ENCODE assay signal across 2 cellular contexts in the genomic region with DNA sequence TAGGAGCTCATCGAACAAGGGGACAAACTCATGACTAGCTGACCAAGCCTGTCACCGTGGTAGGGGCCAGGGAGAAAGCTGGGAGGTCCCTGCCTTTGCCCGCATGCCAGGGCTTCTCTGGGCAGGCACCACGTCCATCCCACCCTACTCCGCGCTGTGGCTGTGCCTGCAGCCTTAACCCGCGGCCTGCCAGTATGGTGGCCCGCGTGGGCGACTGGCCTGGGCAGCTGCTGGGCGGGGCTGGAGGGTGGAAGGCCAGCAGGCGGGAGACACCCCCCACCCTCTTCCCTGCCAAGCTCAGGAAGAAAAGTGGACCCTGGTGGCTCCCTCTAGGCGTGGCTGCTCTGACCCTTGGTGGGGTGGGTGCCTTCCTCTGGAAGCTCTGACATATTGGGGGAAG.
TF ChIP-seq lines count a peak whose summit lies in the region.

No MANE protein-coding gene starts in this region.

TF ChIP-seq in GM23338, 12 proteins besides CTCF, POLR2A, EP300 and RAD21:
- TF ChIP-seq CREB1 (CRISPR knock-in tag; IDR thresholded peaks at IDR 0.05; ENCODE audit: low read depth) (no peak), REST (IDR thresholded peaks at IDR 0.05; ENCODE audit: unreplicated experiment) (no peak), POLR2AphosphoS5 (IDR thresholded peaks at IDR 0.05; ENCODE audit: low read depth) (no peak), ZNF114 (CRISPR knock-in tag; IDR thresholded peaks at IDR 0.05) (no peak), ETS1 (IDR thresholded peaks at IDR 0.05) (no peak), STAT1 (IDR thresholded peaks at IDR 0.05; ENCODE audit: unreplicated experiment) (no peak), ZNF331 (CRISPR knock-in tag; IDR thresholded peaks at IDR 0.05; ENCODE audit: low read depth) (no peak)
- TF ChIP-seq, protein P1, sequence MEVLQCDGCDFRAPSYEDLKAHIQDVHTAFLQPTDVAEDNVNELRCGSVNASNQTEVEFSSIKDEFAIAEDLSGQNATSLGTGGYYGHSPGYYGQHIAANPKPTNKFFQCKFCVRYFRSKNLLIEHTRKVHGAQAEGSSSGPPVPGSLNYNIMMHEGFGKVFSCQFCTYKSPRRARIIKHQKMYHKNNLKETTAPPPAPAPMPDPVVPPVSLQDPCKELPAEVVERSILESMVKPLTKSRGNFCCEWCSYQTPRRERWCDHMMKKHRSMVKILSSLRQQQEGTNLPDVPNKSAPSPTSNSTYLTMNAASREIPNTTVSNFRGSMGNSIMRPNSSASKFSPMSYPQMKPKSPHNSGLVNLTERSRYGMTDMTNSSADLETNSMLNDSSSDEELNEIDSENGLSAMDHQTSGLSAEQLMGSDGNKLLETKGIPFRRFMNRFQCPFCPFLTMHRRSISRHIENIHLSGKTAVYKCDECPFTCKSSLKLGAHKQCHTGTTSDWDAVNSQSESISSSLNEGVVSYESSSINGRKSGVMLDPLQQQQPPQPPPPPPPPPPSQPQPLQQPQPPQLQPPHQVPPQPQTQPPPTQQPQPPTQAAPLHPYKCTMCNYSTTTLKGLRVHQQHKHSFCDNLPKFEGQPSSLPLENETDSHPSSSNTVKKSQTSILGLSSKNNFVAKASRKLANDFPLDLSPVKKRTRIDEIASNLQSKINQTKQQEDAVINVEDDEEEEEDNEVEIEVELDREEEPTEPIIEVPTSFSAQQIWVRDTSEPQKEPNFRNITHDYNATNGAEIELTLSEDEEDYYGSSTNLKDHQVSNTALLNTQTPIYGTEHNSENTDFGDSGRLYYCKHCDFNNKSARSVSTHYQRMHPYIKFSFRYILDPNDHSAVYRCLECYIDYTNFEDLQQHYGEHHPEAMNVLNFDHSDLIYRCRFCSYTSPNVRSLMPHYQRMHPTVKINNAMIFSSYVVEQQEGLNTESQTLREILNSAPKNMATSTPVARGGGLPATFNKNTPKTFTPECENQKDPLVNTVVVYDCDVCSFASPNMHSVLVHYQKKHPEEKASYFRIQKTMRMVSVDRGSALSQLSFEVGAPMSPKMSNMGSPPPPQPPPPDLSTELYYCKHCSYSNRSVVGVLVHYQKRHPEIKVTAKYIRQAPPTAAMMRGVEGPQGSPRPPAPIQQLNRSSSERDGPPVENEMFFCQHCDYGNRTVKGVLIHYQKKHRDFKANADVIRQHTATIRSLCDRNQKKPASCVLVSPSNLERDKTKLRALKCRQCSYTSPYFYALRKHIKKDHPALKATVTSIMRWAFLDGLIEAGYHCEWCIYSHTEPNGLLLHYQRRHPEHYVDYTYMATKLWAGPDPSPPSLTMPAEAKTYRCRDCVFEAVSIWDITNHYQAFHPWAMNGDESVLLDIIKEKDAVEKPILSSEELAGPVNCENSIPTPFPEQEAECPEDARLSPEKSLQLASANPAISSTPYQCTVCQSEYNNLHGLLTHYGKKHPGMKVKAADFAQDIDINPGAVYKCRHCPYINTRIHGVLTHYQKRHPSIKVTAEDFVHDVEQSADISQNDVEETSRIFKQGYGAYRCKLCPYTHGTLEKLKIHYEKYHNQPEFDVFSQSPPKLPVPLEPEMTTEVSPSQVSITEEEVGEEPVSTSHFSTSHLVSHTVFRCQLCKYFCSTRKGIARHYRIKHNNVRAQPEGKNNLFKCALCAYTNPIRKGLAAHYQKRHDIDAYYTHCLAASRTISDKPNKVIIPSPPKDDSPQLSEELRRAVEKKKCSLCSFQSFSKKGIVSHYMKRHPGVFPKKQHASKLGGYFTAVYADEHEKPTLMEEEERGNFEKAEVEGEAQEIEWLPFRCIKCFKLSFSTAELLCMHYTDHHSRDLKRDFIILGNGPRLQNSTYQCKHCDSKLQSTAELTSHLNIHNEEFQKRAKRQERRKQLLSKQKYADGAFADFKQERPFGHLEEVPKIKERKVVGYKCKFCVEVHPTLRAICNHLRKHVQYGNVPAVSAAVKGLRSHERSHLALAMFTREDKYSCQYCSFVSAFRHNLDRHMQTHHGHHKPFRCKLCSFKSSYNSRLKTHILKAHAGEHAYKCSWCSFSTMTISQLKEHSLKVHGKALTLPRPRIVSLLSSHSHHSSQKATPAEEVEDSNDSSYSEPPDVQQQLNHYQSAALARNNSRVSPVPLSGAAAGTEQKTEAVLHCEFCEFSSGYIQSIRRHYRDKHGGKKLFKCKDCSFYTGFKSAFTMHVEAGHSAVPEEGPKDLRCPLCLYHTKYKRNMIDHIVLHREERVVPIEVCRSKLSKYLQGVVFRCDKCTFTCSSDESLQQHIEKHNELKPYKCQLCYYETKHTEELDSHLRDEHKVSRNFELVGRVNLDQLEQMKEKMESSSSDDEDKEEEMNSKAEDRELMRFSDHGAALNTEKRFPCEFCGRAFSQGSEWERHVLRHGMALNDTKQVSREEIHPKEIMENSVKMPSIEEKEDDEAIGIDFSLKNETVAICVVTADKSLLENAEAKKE (CRISPR knock-in tag; IDR thresholded peaks at IDR 0.05), result no peak

TF ChIP-seq in H1, 55 proteins besides CTCF, POLR2A, EP300 and RAD21:
- no peak for TF ChIP-seq SP1 (IDR thresholded peaks at IDR 0.05; ENCODE audit: low read depth, low read length)
- TF ChIP-seq EZH2 (IDR thresholded peaks at IDR 0.05; ENCODE audit: low read depth, low read length, severe bottlenecking), result no peak
- TF ChIP-seq TBP (IDR thresholded peaks at IDR 0.05; ENCODE audit: low read depth, low read length), result no peak
- no peak for TF ChIP-seq CHD2 (IDR thresholded peaks at IDR 0.05; ENCODE audit: low read length)
- no peak for TF ChIP-seq PHF8 (conservative IDR thresholded peaks at IDR 0.05; ENCODE audit: low read depth, low read length)
- TF ChIP-seq CREB1 (IDR thresholded peaks at IDR 0.05), result no peak
- no peak for TF ChIP-seq CTBP2 (IDR thresholded peaks at IDR 0.05; ENCODE audit: borderline replicate concordance, insufficient read depth, insufficient read length, low read length)
- TF ChIP-seq NRF1 (IDR thresholded peaks at IDR 0.05; ENCODE audit: low read depth, low read length), result no peak
- TF ChIP-seq TAF1 (IDR thresholded peaks at IDR 0.05; ENCODE audit: low read depth, low read length), result no peak
- TF ChIP-seq, protein P2, sequence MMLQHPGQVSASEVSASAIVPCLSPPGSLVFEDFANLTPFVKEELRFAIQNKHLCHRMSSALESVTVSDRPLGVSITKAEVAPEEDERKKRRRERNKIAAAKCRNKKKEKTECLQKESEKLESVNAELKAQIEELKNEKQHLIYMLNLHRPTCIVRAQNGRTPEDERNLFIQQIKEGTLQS (IDR thresholded peaks at IDR 0.05; ENCODE audit: insufficient read depth, low read depth, low read length), result no peak
- TF ChIP-seq ATF2 (IDR thresholded peaks at IDR 0.05; ENCODE audit: low read length), result no peak
- no peak for TF ChIP-seq RNF2 (IDR thresholded peaks at IDR 0.05; ENCODE audit: borderline replicate concordance, low read depth, low read length, missing control alignments, poor library complexity, severe bottlenecking)
- no peak for TF ChIP-seq POLR2AphosphoS5 (IDR thresholded peaks at IDR 0.05; ENCODE audit: low read depth, low read length)
- no peak for TF ChIP-seq NANOG (IDR thresholded peaks at IDR 0.05; ENCODE audit: insufficient read depth, low read depth, low read length, poor library complexity, severe bottlenecking)
- TF ChIP-seq CBX5 (IDR thresholded peaks at IDR 0.05; ENCODE audit: low read depth, low read length), result no peak
- no peak for TF ChIP-seq RXRA (IDR thresholded peaks at IDR 0.05; ENCODE audit: insufficient read depth, low read depth, low read length)
- TF ChIP-seq SP2 (IDR thresholded peaks at IDR 0.05; ENCODE audit: low read length), result no peak
- no peak for TF ChIP-seq RFX5 (IDR thresholded peaks at IDR 0.05; ENCODE audit: borderline replicate concordance, low read depth, low read length)
- no peak for TF ChIP-seq CHD1 (IDR thresholded peaks at IDR 0.05; ENCODE audit: low read depth, low read length)
- no peak for TF ChIP-seq CEBPB (IDR thresholded peaks at IDR 0.05; ENCODE audit: low read depth, low read length)
